8 cellular contexts compared by ENCODE assay signal in the genomic region with DNA sequence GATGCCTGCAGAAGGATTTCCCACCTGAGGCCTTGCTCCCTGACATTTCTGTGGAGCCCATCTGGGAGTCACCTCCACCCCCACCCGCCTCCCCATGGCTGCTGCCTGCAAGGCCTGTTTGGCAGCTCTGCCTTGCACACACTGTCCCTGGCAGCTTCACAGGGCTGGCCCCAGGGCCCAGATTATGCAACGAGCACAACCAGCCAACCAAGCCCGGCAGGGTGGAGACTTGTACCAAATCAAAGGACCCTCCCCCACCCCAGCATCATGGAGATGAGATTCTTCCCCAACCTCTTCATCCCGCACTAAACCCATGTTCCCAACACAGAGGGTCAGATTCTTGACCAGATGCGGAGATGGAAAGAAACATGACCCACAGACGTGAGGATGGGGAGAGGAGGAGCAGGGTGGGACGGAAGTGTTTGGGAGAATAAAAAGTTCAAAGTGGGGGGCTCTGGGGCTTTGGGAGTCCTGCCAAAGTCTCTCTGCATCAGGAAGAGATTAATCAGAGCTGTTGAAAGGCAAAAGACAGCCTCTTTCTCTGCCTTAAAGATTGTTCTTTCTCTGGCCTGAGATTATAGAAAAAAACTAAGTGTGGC. TPM values are rescaled to one million over a fixed set of nuclear protein-coding genes. Genes with fewer than 3 reads are reported as not detected.
DNase-seq lines count a peak whose midpoint lies in the region; ATAC-seq and TF ChIP-seq lines count a peak whose summit lies in the region.

No MANE protein-coding gene starts in this region.

- peak overlapping the region; percentile 82 for H3K27ac Mint-ChIP-seq in activated CD4-positive, alpha-beta T cell treated with anti-CD3 and anti-CD28 coated beads, Interleukin-2, amount 10 ng/mL, durations not matched to agents 7 days and 5 days
- H3K27ac Mint-ChIP-seq in activated naive CD8-positive, alpha-beta T cell = peak overlapping the region; percentile 41

- no peaks in the 10 kb centered on the region for H3K9me3 Mint-ChIP-seq in activated CD4-positive, alpha-beta T cell treated with anti-CD3 and anti-CD28 coated beads, Interleukin-2, amount 10 ng/mL, durations not matched to agents 7 days and 5 days
- H3K9me3 Mint-ChIP-seq in activated naive CD8-positive, alpha-beta T cell (ENCODE audit: low read depth) = no peaks in the 10 kb centered on the region

- in situ Hi-C loops in ACHN (cut with HindIII; ENCODE audit: low pct_ligation_motif_present, low pct_unique_long_range_greater_than_20kb, low sequenced_read_pairs) = no loop called here

- peak in 3 of 4 donors; percentile 35 to 91 (median 68) for TF ChIP-seq EP300 in sigmoid colon (IDR thresholded peaks at IDR 0.05)

- H3K4me3 Mint-ChIP-seq in activated CD4-positive, alpha-beta T cell treated with anti-CD3 and anti-CD28 coated beads, Interleukin-2, amount 10 ng/mL, durations not matched to agents 7 days and 5 days = peak overlapping the region; percentile 52
- H3K4me3 Mint-ChIP-seq in activated naive CD8-positive, alpha-beta T cell = peak overlapping the region; percentile 32

- H3K27ac ChIP-seq in sigmoid colon = peak overlapping the region; percentile 93 to 99 (median 96)

- intact Hi-C loops in left cardiac atrium (cut with DNase I) = no loop called here
- intact Hi-C loops in sigmoid colon (cut with DNase I) = no loop called here

- peak in 1 of 2 donors; percentile 13 for TF ChIP-seq POLR2A in sigmoid colon (IDR thresholded peaks at IDR 0.05)

- no peak for DNase-seq in activated CD4-positive, alpha-beta T cell treated with anti-CD3 and anti-CD28 coated beads, Interleukin-2, amount 10 ng/mL, durations not matched to agents 7 days and 5 days
- no peak for DNase-seq in activated CD4-positive, alpha-beta T cell treated with anti-CD3 and anti-CD28 coated beads, Interleukin-2, amount 50 U/mL, for 4 hours
- DNase-seq in left cardiac atrium (peak; percentile 93), sigmoid colon (peak; percentile 99), GM20000 (ENCODE audit: low spot score) (no peak), ACHN (no peak)

- H3K9me3 ChIP-seq in sigmoid colon = no peaks in the 10 kb centered on the region

- CTCF ChIA-PET in activated CD4-positive, alpha-beta T cell treated with anti-CD3 and anti-CD28 coated beads, Interleukin-2, amount 10 ng/mL, durations not matched to agents 7 days and 5 days (lab: Charles Lee) = interaction anchor here (0.6 to 8.7 kb wide), 7 partner anchors 9 to 180 kb away, joined by 3 to 47 read pairs (median 4); a partner anchor contains a TSS

- peaks cover 8 to 38% (median 31%) of the 10 kb centered on the region in 4 donors for H3K36me3 ChIP-seq in sigmoid colon

- peaks cover 42% of the 10 kb centered on the region for H3K4me1 Mint-ChIP-seq in activated CD4-positive, alpha-beta T cell treated with anti-CD3 and anti-CD28 coated beads, Interleukin-2, amount 10 ng/mL, durations not matched to agents 7 days and 5 days
- H3K4me1 Mint-ChIP-seq in activated naive CD8-positive, alpha-beta T cell (ENCODE audit: low read depth) = peaks cover 44% of the 10 kb centered on the region

- peak overlapping the region; percentile 11 to 91 (median 59) for H3K4me3 ChIP-seq in sigmoid colon

- peaks cover 3 to 73% (median 63%) of the 10 kb centered on the region in 4 donors for H3K4me1 ChIP-seq in sigmoid colon

- ATAC-seq in left cardiac atrium (peak; percentile 47 to 61), HG03378 (IDR thresholded peaks at IDR 0.05; ENCODE audit: unreplicated experiment) (no peak)

- TF ChIP-seq CTCF in sigmoid colon (IDR thresholded peaks at IDR 0.05) (no peak), GM20000 (IDR thresholded peaks at IDR 0.05; ENCODE audit: extremely low read depth, missing control alignments) (no peak)

- peaks cover 33% of the 10 kb centered on the region for H3K36me3 Mint-ChIP-seq in activated CD4-positive, alpha-beta T cell treated with anti-CD3 and anti-CD28 coated beads, Interleukin-2, amount 10 ng/mL, durations not matched to agents 7 days and 5 days (ENCODE audit: low read depth)
- peaks cover 2% of the 10 kb centered on the region for H3K36me3 Mint-ChIP-seq in activated naive CD8-positive, alpha-beta T cell

- H3K27me3 ChIP-seq in sigmoid colon = no peaks in the 10 kb centered on the region

- WGBS in sigmoid colon, 2 donors = 50 to 52% methylated on average over 7 of the region's 7 CpGs

- POLR2A ChIA-PET in activated CD4-positive, alpha-beta T cell treated with anti-CD3 and anti-CD28 coated beads, Interleukin-2, amount 10 ng/mL, durations not matched to agents 7 days and 5 days (lab: Charles Lee) = interaction anchor here (1.0 to 1.1 kb wide), 2 partner anchors 10 to 12 kb away, joined by 3 to 4 read pairs; no protein-coding TSS in a partner anchor

- H3K27me3 Mint-ChIP-seq in activated CD4-positive, alpha-beta T cell treated with anti-CD3 and anti-CD28 coated beads, Interleukin-2, amount 10 ng/mL, durations not matched to agents 7 days and 5 days = no peaks in the 10 kb centered on the region
- H3K27me3 Mint-ChIP-seq in activated naive CD8-positive, alpha-beta T cell = no peaks in the 10 kb centered on the region

RNA-seq across cellular contexts. Expression of a gene that starts 3.8 kb away (rescaled TPM):
- total RNA-seq in activated CD4-positive, alpha-beta T cell treated with anti-CD3 and anti-CD28 coated beads, Interleukin-2, amount 10 ng/mL, durations not matched to agents 7 days and 5 days = 100 to 1,000 TPM; 133 to 138 TPM
- 10 to 100 TPM; 33.9 to 37.1 TPM for total RNA-seq in left cardiac atrium
- 100 to 1,000 TPM in 2 of 4 donors, 10 to 100 TPM in 2; 79.7 to 122 (median 105) TPM for total RNA-seq in sigmoid colon
- 10 to 100 TPM; 44.4 to 95.9 (median 50.6) TPM for polyA plus RNA-seq in sigmoid colon

RNA-seq across cellular contexts. Expression of a gene that starts 11.2 kb away (rescaled TPM):
- 10 to 100 TPM; 49.2 to 55.0 TPM for total RNA-seq in activated CD4-positive, alpha-beta T cell treated with anti-CD3 and anti-CD28 coated beads, Interleukin-2, amount 10 ng/mL, durations not matched to agents 7 days and 5 days
- 10 to 100 TPM; 33.1 to 38.1 TPM for total RNA-seq in left cardiac atrium
- 10 to 100 TPM; 31.0 to 65.8 (median 47.6) TPM for total RNA-seq in sigmoid colon
- 10 to 100 TPM in 2 of 3 donors, 1 to 10 TPM in 1; 7.9 to 30.7 (median 10.2) TPM for polyA plus RNA-seq in sigmoid colon

RNA-seq across cellular contexts. Expression of a gene that starts 11.5 kb away (rescaled TPM):
- total RNA-seq in activated CD4-positive, alpha-beta T cell treated with anti-CD3 and anti-CD28 coated beads, Interleukin-2, amount 10 ng/mL, durations not matched to agents 7 days and 5 days = 100 to 1,000 TPM; 119 to 155 TPM
- total RNA-seq in left cardiac atrium (100 to 1,000 TPM; 122 to 143 TPM), sigmoid colon (100 to 1,000 TPM in 3 of 4 donors, 10 to 100 TPM in 1; 94.2 to 161 (median 113) TPM)
- 100 to 1,000 TPM in 2 of 3 donors, 10 to 100 TPM in 1; 95.7 to 157 (median 130) TPM for polyA plus RNA-seq in sigmoid colon

RNA-seq across cellular contexts. Expression of a gene that starts 34.8 kb away (rescaled TPM):
- not detected for total RNA-seq in activated CD4-positive, alpha-beta T cell treated with anti-CD3 and anti-CD28 coated beads, Interleukin-2, amount 10 ng/mL, durations not matched to agents 7 days and 5 days
- total RNA-seq in left cardiac atrium (not detected), sigmoid colon (not detected)
- not detected for polyA plus RNA-seq in sigmoid colon

RNA-seq across cellular contexts. Expression of a gene that starts 43.1 kb away (rescaled TPM):
- not detected for total RNA-seq in activated CD4-positive, alpha-beta T cell treated with anti-CD3 and anti-CD28 coated beads, Interleukin-2, amount 10 ng/mL, durations not matched to agents 7 days and 5 days
- total RNA-seq in left cardiac atrium = not detected
- not detected for total RNA-seq in sigmoid colon
- not detected for polyA plus RNA-seq in sigmoid colon

Comparison
In these comparisons a context has a peak if more than half of its experiments do, and no peak if none do; other contexts are left out.
1. DNase-seq: peak in left cardiac atrium (single experiment) and sigmoid colon (single experiment); none in activated CD4-positive, alpha-beta T cell treated with anti-CD3 and anti-CD28 coated beads, Interleukin-2, amount 10 ng/mL, durations not matched to agents 7 days and 5 days (single experiment), activated CD4-positive, alpha-beta T cell treated with anti-CD3 and anti-CD28 coated beads, Interleukin-2, amount 50 U/mL, for 4 hours (0 of 2), GM20000 (single experiment) and ACHN (single experiment).